19 cellular contexts compared by ENCODE assay signal in the genomic region with DNA sequence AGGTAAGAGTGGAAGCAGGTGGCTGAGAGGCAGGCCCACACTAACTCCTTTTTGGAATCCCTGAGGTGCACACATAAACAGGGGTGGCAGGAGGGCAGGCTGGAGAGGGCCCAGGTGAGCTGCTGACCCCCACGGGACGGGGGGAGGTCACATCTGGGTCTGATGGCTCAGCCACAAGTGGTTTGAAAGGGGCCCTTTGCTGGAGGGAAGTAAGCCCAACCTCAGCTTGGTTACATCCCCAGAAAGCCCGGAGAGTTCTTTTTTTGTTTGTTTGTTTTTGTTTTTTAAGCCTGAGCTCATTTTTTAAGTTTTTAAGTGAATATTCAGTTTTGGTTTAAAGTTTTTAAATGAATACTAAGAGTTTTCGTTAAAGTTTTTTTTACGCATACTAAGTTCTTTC.
DNase-seq lines count a peak whose midpoint lies in the region; ATAC-seq and TF ChIP-seq lines count a peak whose summit lies in the region.
"Had no signal": no experiment of that assay in that cellular context is flagged by ENCODE, and none has a peak within 500 bp of the region (broad histone marks: within the 10 kb centered on the region; RNA-seq: fewer than 3 reads in every experiment).

No MANE protein-coding gene starts in this region.

- WGBS in mesendoderm (ENCODE audit: extremely low coverage, insufficient coverage, low lambda C conversion rate) = 100% methylated on average over 1 of the region's 5 CpGs

- peak overlapping the region in 2 of 7 donors; percentile 40 to 53 for H3K27ac Mint-ChIP-seq in CD14-positive monocyte
- H3K27ac Mint-ChIP-seq: activated CD4-positive, alpha-beta memory T cell treated with anti-CD3 and anti-CD28 coated beads, Interleukin-2, amount 10 ng/mL, durations not matched to agents 7 days and 5 days had no signal

- no peak overlapping the region for H4K8ac ChIP-seq in mesendoderm (ENCODE audit: low read depth, low read length)

- no peaks in the 10 kb centered on the region for H3K79me1 ChIP-seq in mesendoderm (ENCODE audit: low read length)

- no peaks in the 10 kb centered on the region for H3K9me3 ChIP-seq in NT2/D1 (ENCODE audit: insufficient read depth, low read length)

- H3K23ac ChIP-seq in mesendoderm (ENCODE audit: low read length) = no peak overlapping the region

- H3K4me1 ChIP-seq in NT2/D1 (ENCODE audit: insufficient read depth, insufficient read length) (peaks cover 5% of the 10 kb centered on the region), mesendoderm (ENCODE audit: control insufficient read depth, low read depth, low read length) (peaks cover 2% of the 10 kb centered on the region)

- TF ChIP-seq CTCF in CD14-positive monocyte (IDR thresholded peaks at IDR 0.05) = no peak

- H3K27ac ChIP-seq in mesendoderm (ENCODE audit: low read depth, low read length) = no peak overlapping the region
- H3K27ac ChIP-seq: hepatocyte, KMS-11, VCaP had no signal

- no peak overlapping the region for H2BK15ac ChIP-seq in mesendoderm (replicated peaks; ENCODE audit: low read depth)

- H3K9ac ChIP-seq in NT2/D1 (ENCODE audit: insufficient read length, low read depth) (peak overlapping the region; percentile 72), mesendoderm (ENCODE audit: low read length) (no peak overlapping the region)
- H3K9ac ChIP-seq: KMS-11 had no signal

- H3K4me3 ChIP-seq in H7 (ENCODE audit: insufficient read depth, low read depth, low read length) = no peak overlapping the region
- no peak overlapping the region for H3K4me3 ChIP-seq in NT2/D1 (ENCODE audit: insufficient read length, low read depth)
- H3K4me3 ChIP-seq in mesendoderm (ENCODE audit: low read length) = no peak overlapping the region
- H3K4me3 ChIP-seq: hepatocyte had no signal

- peak overlapping the region; percentile 59 for H3K56ac ChIP-seq in mesendoderm (ENCODE audit: low read length)

- H3K9me3 Mint-ChIP-seq in CD14-positive monocyte = no peaks in the 10 kb centered on the region
- H3K9me3 Mint-ChIP-seq: activated CD4-positive, alpha-beta memory T cell treated with anti-CD3 and anti-CD28 coated beads, Interleukin-2, amount 10 ng/mL, durations not matched to agents 7 days and 5 days had no signal

- H3K36me3 ChIP-seq in H7 (replicated peaks; ENCODE audit: control insufficient read depth, insufficient read depth, low read length) = no peaks in the 10 kb centered on the region
- no peaks in the 10 kb centered on the region for H3K36me3 ChIP-seq in NT2/D1 (ENCODE audit: insufficient read depth, insufficient read length, low read length)
- H3K36me3 ChIP-seq in mesendoderm (ENCODE audit: control insufficient read depth, insufficient read depth, low read length) = no peaks in the 10 kb centered on the region

- no peak overlapping the region for H2AK5ac ChIP-seq in mesendoderm (ENCODE audit: low read length)

- no peak overlapping the region for H2BK5ac ChIP-seq in mesendoderm (ENCODE audit: low read length)

- H3K27me3 ChIP-seq in H7 (ENCODE audit: control insufficient read depth, insufficient read depth, low read length) (no peaks in the 10 kb centered on the region), NT2/D1 (ENCODE audit: insufficient read depth, insufficient read length) (no peaks in the 10 kb centered on the region), mesendoderm (ENCODE audit: insufficient read depth, low read length, poor library complexity) (no peaks in the 10 kb centered on the region)
- H3K27me3 ChIP-seq: hepatocyte had no signal

- ATAC-seq in GM21737 (IDR thresholded peaks at IDR 0.05; ENCODE audit: unreplicated experiment) = no peak
- ATAC-seq: PC-3 had no signal

- H3K27me3 Mint-ChIP-seq in CD14-positive monocyte (ENCODE audit: low read depth in 3 of 3) = peaks cover 0 to 6% (median 0%) of the 10 kb centered on the region in 3 donors

- DNase-seq in CD14-positive monocyte (ENCODE audit: low spot score) (no peak), H7 (peak; percentile 66), NT2/D1 (ENCODE audit: low read depth, low spot score) (no peak), mesendoderm (no peak), germinal center (ENCODE audit: low spot score) (no peak), NCI-H69 (lab: John Stamatoyannopoulos, UW) (no peak)
- DNase-seq in activated T-cell treated with anti-CD3 and anti-CD28 coated beads, Interleukin-2, amount 50 U/mL, for 48 hours = no peak
- DNase-seq: activated CD4-positive, alpha-beta memory T cell treated with anti-CD3 and anti-CD28 coated beads, Interleukin-2, amount 10 ng/mL, durations not matched to agents 7 days and 5 days; cerebellar nuclear complex; effector memory CD4-positive, alpha-beta T cell; midbrain; NCI-H345; nucleus accumbens; PC-3; stimulated activated CD4-positive, alpha-beta T cell treated with anti-CD3 and anti-CD28 coated beads, Interleukin-2, amount 100 ng/mL, for 24 hours had no signal

- no peaks in the 10 kb centered on the region for H3K79me2 ChIP-seq in mesendoderm (ENCODE audit: control insufficient read depth, insufficient read depth, low read length)
- H3K79me2 ChIP-seq: hepatocyte had no signal

- intact Hi-C loops in CD14-positive monocyte (cut with micrococcal nuclease) = loop anchor here (5.0 kb wide), 3 partner anchors 37 to 68 kb away; no protein-coding TSS in a partner anchor

- peaks cover 56% of the 10 kb centered on the region for H3K4me1 Mint-ChIP-seq in CD14-positive monocyte

- H3K36me3 Mint-ChIP-seq in CD14-positive monocyte = peaks cover 0 to 3% of the 10 kb centered on the region in 2 donors

- H3K4me2 ChIP-seq in mesendoderm (ENCODE audit: low read length) = no peak overlapping the region

- H2BK120ac ChIP-seq in mesendoderm (ENCODE audit: low read depth, low read length) = peak overlapping the region; percentile 86

- H4K5ac ChIP-seq in mesendoderm (ENCODE audit: low read length) = no peak overlapping the region

- H3K18ac ChIP-seq in mesendoderm (ENCODE audit: low read length) = no peak overlapping the region

- H3K4me3 Mint-ChIP-seq in CD14-positive monocyte = peak overlapping the region; percentile 90 to 95

- H3K4ac ChIP-seq in mesendoderm (ENCODE audit: low read depth, low read length) = peak overlapping the region; percentile 17
